In the genomic region with DNA sequence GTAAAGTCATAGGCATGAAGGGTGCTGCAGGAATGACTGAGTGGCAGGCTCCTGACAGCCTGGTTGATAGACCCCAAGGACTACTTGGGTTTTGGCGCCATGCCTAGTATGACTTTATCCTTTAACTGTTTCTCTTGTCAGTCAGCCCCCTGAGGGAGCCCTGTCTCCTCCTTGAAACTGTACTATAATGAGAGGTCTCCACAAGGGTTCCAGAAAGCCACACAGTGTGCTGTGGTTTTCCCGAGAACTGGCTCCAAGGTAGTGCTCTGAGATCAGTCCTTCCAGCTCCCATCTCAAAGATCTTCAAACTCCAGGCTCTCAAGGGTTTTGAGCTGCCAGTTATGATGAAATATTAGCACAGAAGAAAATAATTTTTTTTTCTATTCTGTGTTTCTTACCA, we compare ENCODE assay signal across 27 cellular contexts. TPM values are rescaled to one million over a fixed set of nuclear protein-coding genes. Genes with fewer than 3 reads are reported as not detected.
DNase-seq lines count a peak whose midpoint lies in the region; TF ChIP-seq lines count a peak whose summit lies in the region.
"Had no signal": no experiment of that assay in that cellular context is flagged by ENCODE, and none has a peak within 500 bp of the region (broad histone marks: within the 10 kb centered on the region; RNA-seq: fewer than 3 reads in every experiment).

No MANE protein-coding gene starts in this region.

- H3K9me3 Mint-ChIP-seq in osteocyte (ENCODE audit: unreplicated experiment) = peaks cover 13% of the 10 kb centered on the region
- H3K9me3 Mint-ChIP-seq in endodermal cell = no peaks in the 10 kb centered on the region
- H3K9me3 Mint-ChIP-seq: activated CD8-positive, alpha-beta T cell treated with anti-CD3 and anti-CD28 coated beads for 36 hours; activated naive CD8-positive, alpha-beta T cell treated with anti-CD3 and anti-CD28 coated beads for 36 hours; nephron progenitor cell had no signal

- H3K4me1 ChIP-seq in vagina = no peaks in the 10 kb centered on the region
- no peaks in the 10 kb centered on the region for H3K4me1 ChIP-seq in endodermal cell (ENCODE audit: control insufficient read depth, insufficient read depth, low read length)

- no peak for TF ChIP-seq POLR2A in vagina (IDR thresholded peaks at IDR 0.05)

- TF ChIP-seq CTCF in brain microvascular endothelial cell (IDR thresholded peaks at IDR 0.05; ENCODE audit: low read depth, low read length, missing control alignments) (no peak), osteocyte (IDR thresholded peaks at IDR 0.05) (no peak), vagina (IDR thresholded peaks at IDR 0.05) (no peak), endodermal cell (conservative IDR thresholded peaks at IDR 0.05) (no peak)

- no peaks in the 10 kb centered on the region for H3K27me3 Mint-ChIP-seq in osteocyte (ENCODE audit: unreplicated experiment)
- peaks cover 4% of the 10 kb centered on the region for H3K27me3 Mint-ChIP-seq in endodermal cell (ENCODE audit: insufficient read depth)

- intact Hi-C loops in vagina (cut with DNase I) = no loop called here

- H3K9ac ChIP-seq in endodermal cell (ENCODE audit: extremely low read depth, low read length, poor library complexity, severe bottlenecking) = no peak overlapping the region
- H3K9ac ChIP-seq: GM23248 had no signal

- no peaks in the 10 kb centered on the region for H3K27me3 ChIP-seq in brain microvascular endothelial cell (replicated peaks)
- H3K27me3 ChIP-seq in vagina = no peaks in the 10 kb centered on the region
- H3K27me3 ChIP-seq in endodermal cell (ENCODE audit: control insufficient read depth, insufficient read depth, low read length, poor library complexity, severe bottlenecking) = no peaks in the 10 kb centered on the region
- H3K27me3 ChIP-seq: sigmoid colon, upper lobe of right lung had no signal

- WGBS in endodermal cell (ENCODE audit: insufficient coverage in 1 of 2, insufficient read length in 1 of 2), 2 experiments = 83 to 96% methylated on average over 1 to 2 of the region's 2 CpGs

- H3K36me3 Mint-ChIP-seq in osteocyte (ENCODE audit: unreplicated experiment) = no peaks in the 10 kb centered on the region
- H3K36me3 Mint-ChIP-seq in endodermal cell (ENCODE audit: low read depth) = no peaks in the 10 kb centered on the region
- H3K36me3 Mint-ChIP-seq: activated naive CD8-positive, alpha-beta T cell treated with anti-CD3 and anti-CD28 coated beads for 36 hours; brain; CD4-positive, alpha-beta memory T cell had no signal

- H3K36me3 ChIP-seq in brain microvascular endothelial cell (replicated peaks) = no peaks in the 10 kb centered on the region
- H3K36me3 ChIP-seq in vagina = no peaks in the 10 kb centered on the region
- no peaks in the 10 kb centered on the region for H3K36me3 ChIP-seq in endodermal cell (ENCODE audit: control insufficient read depth, insufficient read depth, low read length)
- H3K36me3 ChIP-seq: sigmoid colon, upper lobe of right lung had no signal

- H3K27ac Mint-ChIP-seq in osteocyte (ENCODE audit: unreplicated experiment) = peak overlapping the region; percentile 51
- H3K27ac Mint-ChIP-seq in endodermal cell = no peak overlapping the region
- H3K27ac Mint-ChIP-seq: activated CD8-positive, alpha-beta T cell treated with anti-CD3 and anti-CD28 coated beads for 36 hours; activated naive CD8-positive, alpha-beta T cell treated with anti-CD3 and anti-CD28 coated beads for 36 hours; CD4-positive, alpha-beta memory T cell; nephron progenitor cell had no signal

- no peaks in the 10 kb centered on the region for H3K9me3 ChIP-seq in vagina
- H3K9me3 ChIP-seq in endodermal cell (ENCODE audit: control insufficient read depth, low read length) = no peaks in the 10 kb centered on the region
- H3K9me3 ChIP-seq: sigmoid colon, upper lobe of right lung had no signal

- peak; percentile 0 for DNase-seq in NCI-H345 (lab: John Stamatoyannopoulos, UW)
- DNase-seq in NCI-H345 treated with DMSO at 0.1 percent for 48 hours (lab: John Stamatoyannopoulos, UW; ENCODE audit: unreplicated experiment) = no peak
- DNase-seq in NCI-H2171 treated with DMSO at 0.1 percent for 48 hours (lab: John Stamatoyannopoulos, UW) = peak; percentile 48
- DNase-seq in brain microvascular endothelial cell = peak; percentile 45
- DNase-seq in osteocyte (ENCODE audit: extremely low spot score, unreplicated experiment) = no peak
- no peak for DNase-seq in vagina (ENCODE audit: extremely low spot score in 2 of 2)
- no peak for DNase-seq in Kasumi-1 (lab: John Stamatoyannopoulos, UW)
- no peak for DNase-seq in endodermal cell
- DNase-seq: activated CD4-positive, CD25-positive, alpha-beta regulatory T cell treated with anti-CD3 and anti-CD28 coated beads, Interleukin-2, amount 50 U/mL, for 72 hours; activated CD8-positive, alpha-beta T cell treated with anti-CD3 and anti-CD28 coated beads for 36 hours; activated effector memory CD4-positive, alpha-beta T cell treated with Interleukin-2 at 50 U/mL for 16 hours; activated naive CD8-positive, alpha-beta T cell treated with anti-CD3 and anti-CD28 coated beads for 36 hours; AML-193; CD4-positive, alpha-beta memory T cell; cortex of kidney; DMS 273 treated with DMSO at 0.1 percent for 48 hours; GF-D8; GM23248; NCI-H146; NCI-H748 treated with DMSO at 0.1 percent for 48 hours; nephron progenitor cell; posterior cingulate gyrus; SHP77; sigmoid colon; upper lobe of right lung had no signal

- H3K27ac ChIP-seq in brain microvascular endothelial cell = peak overlapping the region; percentile 24
- H3K27ac ChIP-seq in vagina = no peak overlapping the region
- no peak overlapping the region for H3K27ac ChIP-seq in endodermal cell (ENCODE audit: low read depth, low read length)
- H3K27ac ChIP-seq: GM23248, upper lobe of right lung had no signal

- in situ Hi-C loops in brain microvascular endothelial cell (cut with HindIII; ENCODE audit: low pct_ligation_motif_present, low sequenced_read_pairs) = no loop called here

- H3K4me3 Mint-ChIP-seq in osteocyte (ENCODE audit: unreplicated experiment) (no peak overlapping the region), endodermal cell (no peak overlapping the region)
- H3K4me3 Mint-ChIP-seq: activated CD8-positive, alpha-beta T cell treated with anti-CD3 and anti-CD28 coated beads for 36 hours; activated naive CD8-positive, alpha-beta T cell treated with anti-CD3 and anti-CD28 coated beads for 36 hours; brain; nephron progenitor cell had no signal

- H3K4me3 ChIP-seq in brain microvascular endothelial cell (ENCODE audit: low read depth, low read length) (no peak overlapping the region), vagina (no peak overlapping the region), endodermal cell (ENCODE audit: low read length) (no peak overlapping the region)
- H3K4me3 ChIP-seq: GM23248, sigmoid colon, upper lobe of right lung had no signal

- H3K4me1 Mint-ChIP-seq in osteocyte (ENCODE audit: unreplicated experiment) = peaks cover 33% of the 10 kb centered on the region
- peaks cover 15% of the 10 kb centered on the region for H3K4me1 Mint-ChIP-seq in endodermal cell

RNA-seq across cellular contexts. Expression of gene TNC, which starts 26.7 kb away (rescaled TPM):
- total RNA-seq in osteocyte = 75.1 and 81.8 TPM in 2 replicates
- total RNA-seq in vagina = 18.7 TPM
- total RNA-seq in endodermal cell = 100 to 1,000 TPM in 1 of 2 donors, 10 to 100 TPM in 1; 67.5 to 172 TPM
- 40.7 TPM for polyA plus RNA-seq in endodermal cell (2013, experiment 1 of 2)
- polyA plus RNA-seq in endodermal cell (2013, experiment 2 of 2) = 57.7 TPM
- total RNA-seq: CD4-positive, alpha-beta memory T cell; OCI-LY7 had no signal
- polyA plus RNA-seq: CD4-positive, alpha-beta memory T cell had no signal

Comparison
In these comparisons a context has a peak if more than half of its experiments do, and no peak if none do; other contexts are left out.
1. DNase-seq: peak in NCI-H345 (single experiment), NCI-H2171 treated with DMSO at 0.1 percent for 48 hours (single experiment) and brain microvascular endothelial cell (single experiment); none in NCI-H345 treated with DMSO at 0.1 percent for 48 hours (single experiment), osteocyte (single experiment), vagina (0 of 2), Kasumi-1 (0 of 2) and endodermal cell (single experiment).